In the genomic region with DNA sequence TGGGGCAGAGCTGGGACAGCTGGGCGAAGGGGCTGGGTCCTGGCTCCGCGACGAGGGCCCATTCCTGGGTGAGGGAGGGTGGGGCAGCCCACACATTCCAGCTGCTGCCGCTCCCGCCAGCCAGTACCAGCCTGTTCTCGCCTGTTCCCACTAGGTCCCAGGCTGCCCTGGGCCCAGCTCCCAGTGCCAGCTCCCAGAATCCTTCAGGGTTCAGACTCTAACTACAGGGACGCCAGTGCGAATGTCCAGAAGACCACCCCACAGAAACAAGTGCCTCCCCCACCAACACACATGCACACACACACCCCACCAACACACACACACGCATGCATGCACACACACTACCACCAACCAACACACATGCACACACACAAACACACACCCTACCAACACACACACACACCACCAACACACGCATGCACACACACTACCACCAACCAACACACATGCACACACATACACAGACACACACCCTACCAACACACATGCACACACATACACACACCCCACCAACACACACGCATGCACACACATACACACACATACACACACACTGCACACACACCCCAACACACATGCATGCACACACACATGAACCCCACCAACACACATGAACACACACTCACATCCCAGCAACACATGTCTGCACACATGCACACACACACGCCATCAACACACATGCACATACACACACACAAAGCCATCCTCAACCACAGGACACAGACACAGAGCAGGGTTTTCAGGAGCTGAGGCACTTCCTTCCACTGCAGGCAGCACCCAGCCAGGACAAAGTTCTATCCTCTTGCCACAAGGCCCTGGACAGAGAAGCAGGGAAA, we compare ENCODE assay signal across 13 cellular contexts. TPM values are rescaled to one million over a fixed set of nuclear protein-coding genes. Genes with fewer than 3 reads are reported as not detected.
DNase-seq lines count a peak whose midpoint lies in the region; ATAC-seq and TF ChIP-seq lines count a peak whose summit lies in the region.
"Had no signal": no experiment of that assay in that cellular context is flagged by ENCODE, and none has a peak within 500 bp of the region (broad histone marks: within the 10 kb centered on the region; RNA-seq: fewer than 3 reads in every experiment).

No MANE protein-coding gene starts in this region.

- no peak for TF ChIP-seq CTCF in foreskin keratinocyte (conservative IDR thresholded peaks at IDR 0.05)
- no peak for TF ChIP-seq CTCF in progenitor cell of endocrine pancreas (IDR thresholded peaks at IDR 0.05; ENCODE audit: unreplicated experiment)

- intact Hi-C loops in Right ventricle myocardium superior (cut with DNase I) = no loop called here
- intact Hi-C loops in cardiac septum (cut with DNase I) = no loop called here
- intact Hi-C loops in aorta (cut with DNase I) = no loop called here

- DNase-seq in Right ventricle myocardium superior (peak; percentile 43), cardiac septum (ENCODE audit: low spot score) (no peak), foreskin keratinocyte (peak; percentile 84 to 92), progenitor cell of endocrine pancreas (ENCODE audit: low spot score, unreplicated experiment) (no peak), aorta (peak in 1 of 2 donors; percentile 78), KBM-7 (no peak), GF-D8 (lab: John Stamatoyannopoulos, UW) (no peak)
- DNase-seq in activated T-cell treated with anti-CD3 and anti-CD28 coated beads, Interleukin-2, amount 50 U/mL, for 4 hours = no peak
- DNase-seq: glutamatergic neuron; naive thymus-derived CD4-positive, alpha-beta T cell; NCI-H1092 had no signal

- peaks cover 16% of the 10 kb centered on the region for H3K4me1 Mint-ChIP-seq in progenitor cell of endocrine pancreas (ENCODE audit: low read depth)
- H3K4me1 Mint-ChIP-seq in activated T-cell treated with anti-CD3 and anti-CD28 coated beads, Interleukin-2, amount 50 U/mL, for 4 hours (ENCODE audit: low read depth) = peaks cover 10% of the 10 kb centered on the region

- in situ Hi-C loops in KBM-7 (cut with MboI; ENCODE audit: low pct_unique_long_range_greater_than_20kb, low sequenced_read_pairs) = no loop called here

- no peak overlapping the region for H3K4me3 Mint-ChIP-seq in progenitor cell of endocrine pancreas (ENCODE audit: low read depth)
- H3K4me3 Mint-ChIP-seq in activated T-cell treated with anti-CD3 and anti-CD28 coated beads, Interleukin-2, amount 50 U/mL, for 4 hours = no peak overlapping the region

- no peak overlapping the region for H3K4me3 ChIP-seq in aorta (ENCODE audit: low read length in 2 of 2)

- ATAC-seq in Right ventricle myocardium superior (ENCODE audit: poor library complexity) (peak; percentile 32), foreskin keratinocyte (peak; percentile 28), aorta (ENCODE audit: low FRiP score) (peak; percentile 61)
- no peak for ATAC-seq in activated T-cell treated with anti-CD3 and anti-CD28 coated beads, Interleukin-2, amount 50 U/mL, for 4 hours
- ATAC-seq: naive thymus-derived CD4-positive, alpha-beta T cell had no signal

- no peaks in the 10 kb centered on the region for H3K9me3 ChIP-seq in aorta (ENCODE audit: control insufficient read depth, low read length)

- no peaks in the 10 kb centered on the region for H3K27me3 Mint-ChIP-seq in progenitor cell of endocrine pancreas
- H3K27me3 Mint-ChIP-seq in activated T-cell treated with anti-CD3 and anti-CD28 coated beads, Interleukin-2, amount 50 U/mL, for 4 hours (ENCODE audit: low read depth) = no peaks in the 10 kb centered on the region
- H3K27me3 Mint-ChIP-seq: naive thymus-derived CD4-positive, alpha-beta T cell had no signal

- H3K4me1 ChIP-seq in foreskin keratinocyte = peaks cover 52% of the 10 kb centered on the region
- no peaks in the 10 kb centered on the region for H3K4me1 ChIP-seq in aorta (ENCODE audit: control insufficient read depth in 1 of 2, insufficient read depth in 2 of 2, low read length in 2 of 2)

- no peaks in the 10 kb centered on the region for H3K36me3 Mint-ChIP-seq in progenitor cell of endocrine pancreas (ENCODE audit: insufficient read depth)
- H3K36me3 Mint-ChIP-seq in activated T-cell treated with anti-CD3 and anti-CD28 coated beads, Interleukin-2, amount 50 U/mL, for 4 hours (ENCODE audit: insufficient read depth) = no peaks in the 10 kb centered on the region
- H3K36me3 Mint-ChIP-seq: naive thymus-derived CD4-positive, alpha-beta T cell had no signal

- H3K36me3 ChIP-seq in aorta (ENCODE audit: control insufficient read depth in 1 of 2, insufficient read depth in 2 of 2, low read length in 1 of 2) = no peaks in the 10 kb centered on the region

- 33 to 41% methylated on average over 10 to 13 of the region's 13 CpGs for WGBS in aorta, 2 donors

- peak overlapping the region; percentile 97 for H3K27ac ChIP-seq in foreskin keratinocyte
- no peak overlapping the region for H3K27ac ChIP-seq in aorta (ENCODE audit: low read depth in 1 of 2, low read length in 2 of 2)

- H3K27me3 ChIP-seq in foreskin keratinocyte (no peaks in the 10 kb centered on the region), aorta (ENCODE audit: control insufficient read depth in 1 of 2, insufficient read depth in 2 of 2, low read length in 1 of 2) (no peaks in the 10 kb centered on the region)

- H3K27ac Mint-ChIP-seq in progenitor cell of endocrine pancreas = peak overlapping the region; percentile 84

- H3K9me3 Mint-ChIP-seq in progenitor cell of endocrine pancreas (ENCODE audit: low read depth) = no peaks in the 10 kb centered on the region
- H3K9me3 Mint-ChIP-seq in activated T-cell treated with anti-CD3 and anti-CD28 coated beads, Interleukin-2, amount 50 U/mL, for 4 hours = no peaks in the 10 kb centered on the region

RNA-seq across cellular contexts. Expression of gene KRT17, which starts 27.5 kb away (rescaled TPM):
- total RNA-seq in Right ventricle myocardium superior = not detected
- total RNA-seq in cardiac septum = not detected
- 3,495 and 3,975 TPM in 2 replicates for total RNA-seq in foreskin keratinocyte
- polyA plus RNA-seq in foreskin keratinocyte = 3,974 and 4,528 TPM in 2 replicates
- 0.22 and 0.46 TPM in 2 replicates for total RNA-seq in progenitor cell of endocrine pancreas
- total RNA-seq in aorta = 1 to 10 TPM; 3.8 to 5.5 TPM
- 100 to 1,000 TPM in 1 of 2 donors, 10 to 100 TPM in 1; 33.2 to 126 TPM for polyA plus RNA-seq in aorta
- not detected for total RNA-seq in activated T-cell treated with anti-CD3 and anti-CD28 coated beads, Interleukin-2, amount 50 U/mL, for 4 hours
- total RNA-seq: H7; naive thymus-derived CD4-positive, alpha-beta T cell had no signal
- polyA plus RNA-seq: naive thymus-derived CD4-positive, alpha-beta T cell had no signal

RNA-seq across cellular contexts. Expression of gene EIF1, which starts 36.8 kb away (rescaled TPM):
- total RNA-seq in Right ventricle myocardium superior (1,143 TPM), cardiac septum (1,014 TPM), foreskin keratinocyte (346 and 364 TPM in 2 replicates), progenitor cell of endocrine pancreas (622 and 652 TPM in 2 replicates), aorta (100 to 1,000 TPM; 582 to 726 TPM)
- polyA plus RNA-seq in foreskin keratinocyte (1,004 and 1,032 TPM in 2 replicates), aorta (100 to 1,000 TPM; 372 to 801 TPM)
- total RNA-seq in activated T-cell treated with anti-CD3 and anti-CD28 coated beads, Interleukin-2, amount 50 U/mL, for 4 hours = 1,000 to 10,000 TPM; 1,373 to 1,742 (median 1,506) TPM

RNA-seq across cellular contexts. Expression of gene KRT16, which starts 39.3 kb away (rescaled TPM):
- total RNA-seq in Right ventricle myocardium superior (not detected), cardiac septum (not detected), foreskin keratinocyte (115 and 208 TPM in 2 replicates), progenitor cell of endocrine pancreas (not detected in 2 replicates), aorta (under 1 TPM; 0.30 to 0.65 TPM)
- polyA plus RNA-seq in foreskin keratinocyte (132 and 240 TPM in 2 replicates), aorta (10 to 100 TPM in 1 of 2 donors, 1 to 10 TPM in 1; 6.9 to 15.7 TPM)
- not detected for total RNA-seq in activated T-cell treated with anti-CD3 and anti-CD28 coated beads, Interleukin-2, amount 50 U/mL, for 4 hours
- total RNA-seq: cerebellum; H7; naive thymus-derived CD4-positive, alpha-beta T cell had no signal
- polyA plus RNA-seq: naive thymus-derived CD4-positive, alpha-beta T cell had no signal

Comparison
In these comparisons a context has a peak if more than half of its experiments do, and no peak if none do; other contexts are left out.
1. DNase-seq: peak in Right ventricle myocardium superior (single experiment) and foreskin keratinocyte (2 of 2); none in cardiac septum (single experiment), progenitor cell of endocrine pancreas (single experiment), KBM-7 (single experiment), activated T-cell treated with anti-CD3 and anti-CD28 coated beads, Interleukin-2, amount 50 U/mL, for 4 hours (single experiment) and GF-D8 (single experiment).
2. ATAC-seq: peak in Right ventricle myocardium superior (single experiment), foreskin keratinocyte (single experiment) and aorta (single experiment); none in activated T-cell treated with anti-CD3 and anti-CD28 coated beads, Interleukin-2, amount 50 U/mL, for 4 hours (0 of 2).
3. RNA of gene KRT17, which starts 27.5 kb away (total RNA-seq): 3,495 to 3,975 TPM in foreskin keratinocyte; 3.8 to 5.5 TPM in aorta, 0.22 to 0.46 TPM in progenitor cell of endocrine pancreas, not detected in Right ventricle myocardium superior (single experiment), not detected in cardiac septum (single experiment) and not detected in activated T-cell treated with anti-CD3 and anti-CD28 coated beads, Interleukin-2, amount 50 U/mL, for 4 hours; every median in the first group is over 100 times any median in the second.
4. RNA of gene KRT16, which starts 39.3 kb away (total RNA-seq): 115 to 208 TPM in foreskin keratinocyte; 0.30 to 0.65 TPM in aorta, not detected in Right ventricle myocardium superior (single experiment), not detected in cardiac septum (single experiment), not detected in progenitor cell of endocrine pancreas and not detected in activated T-cell treated with anti-CD3 and anti-CD28 coated beads, Interleukin-2, amount 50 U/mL, for 4 hours; every median in the first group is over 10 times any median in the second.